ENCODE assay signal across 14 cellular contexts in the genomic region with DNA sequence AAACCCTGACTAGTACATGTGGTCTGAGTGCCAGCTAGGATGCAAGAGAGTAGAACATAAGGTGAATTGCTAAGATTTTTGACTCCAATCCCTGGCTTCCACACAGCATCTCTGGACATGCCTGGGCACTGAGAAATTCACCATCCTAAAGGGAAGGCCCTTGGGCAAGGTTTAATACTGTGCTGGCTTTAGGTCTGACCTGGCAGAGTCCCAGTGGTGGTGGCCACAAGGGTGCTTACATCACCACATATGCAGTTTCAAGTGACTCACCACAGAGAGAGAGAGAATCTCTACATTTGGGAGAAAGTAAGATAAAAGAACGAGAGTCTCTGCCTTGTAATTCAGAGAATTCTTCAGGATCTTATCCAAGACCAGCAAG.
DNase-seq lines count a peak whose midpoint lies in the region; ATAC-seq, FAIRE-seq and TF ChIP-seq lines count a peak whose summit lies in the region.
"Had no signal": no experiment of that assay in that cellular context is flagged by ENCODE, and none has a peak within 500 bp of the region (broad histone marks: within the 10 kb centered on the region; RNA-seq: fewer than 3 reads in every experiment).

No MANE protein-coding gene starts in this region.

- DNase-seq in A172 (ENCODE audit: low spot score): peak; percentile 78
- DNase-seq in HT1080 (ENCODE audit: low read depth): peak; percentile 86
- DNase-seq in T1000 (lab: John Stamatoyannopoulos, UW): peak; percentile 78
- peak; percentile 25 for DNase-seq in fibroblast of the aortic adventitia (ENCODE audit: low read depth)
- no peak for DNase-seq in D721Med (ENCODE audit: insufficient read length, low spot score)
- DNase-seq in T-helper 1 cell: no peak
- DNase-seq in anterior cingulate cortex (lab: John Stamatoyannopoulos, UW): no peak
- DNase-seq: 8988T, head of caudate nucleus, left ventricle myocardium inferior, NCI-H2227 treated with DMSO at 0.1 percent for 48 hours, small intestine, thyroid gland had no signal

- no peaks in the 10 kb centered on the region for H3K27me3 Mint-ChIP-seq in stimulated activated memory B cell treated with anti-CD40 and anti-IgM and Interleukin-4, amounts not matched to agents 10 μg/mL and 1 μg/mL and 100 μg/mL, for 72 hours

- H3K27ac Mint-ChIP-seq in stimulated activated memory B cell treated with anti-CD40 and anti-IgM and Interleukin-4, amounts not matched to agents 10 μg/mL and 1 μg/mL and 100 μg/mL, for 72 hours: no peak overlapping the region

- H3K4me1 Mint-ChIP-seq in stimulated activated memory B cell treated with anti-CD40 and anti-IgM and Interleukin-4, amounts not matched to agents 10 μg/mL and 1 μg/mL and 100 μg/mL, for 72 hours: no peaks in the 10 kb centered on the region

- TF ChIP-seq CTCF in fibroblast of the aortic adventitia (IDR thresholded peaks at IDR 0.05; ENCODE audit: insufficient read depth, low read length) (no peak), D721Med (IDR thresholded peaks at IDR 0.05; ENCODE audit: insufficient read depth, missing control alignments) (no peak)

- no peak for FAIRE-seq in D721Med (lab: Jason Lieb, UNC)
- FAIRE-seq: small intestine had no signal

- ATAC-seq in stimulated activated memory B cell treated with anti-CD40 and anti-IgM and Interleukin-4, amounts not matched to agents 10 μg/mL and 1 μg/mL and 100 μg/mL, for 72 hours: no peak

- H3K9me3 Mint-ChIP-seq in stimulated activated memory B cell treated with anti-CD40 and anti-IgM and Interleukin-4, amounts not matched to agents 10 μg/mL and 1 μg/mL and 100 μg/mL, for 72 hours: peaks cover 6% of the 10 kb centered on the region

- H3K36me3 Mint-ChIP-seq in stimulated activated memory B cell treated with anti-CD40 and anti-IgM and Interleukin-4, amounts not matched to agents 10 μg/mL and 1 μg/mL and 100 μg/mL, for 72 hours: no peaks in the 10 kb centered on the region

- no peak overlapping the region for H3K4me3 Mint-ChIP-seq in stimulated activated memory B cell treated with anti-CD40 and anti-IgM and Interleukin-4, amounts not matched to agents 10 μg/mL and 1 μg/mL and 100 μg/mL, for 72 hours

- no peak overlapping the region for H3K4me3 ChIP-seq in fibroblast of the aortic adventitia (ENCODE audit: low read depth, low read length)
- H3K4me3 ChIP-seq: left ventricle myocardium inferior, thyroid gland had no signal

Comparison
In these comparisons a context has a peak if more than half of its experiments do, and no peak if none do; other contexts are left out.
1. DNase-seq: peak in A172 (single experiment), HT1080 (single experiment), T1000 (single experiment) and fibroblast of the aortic adventitia (single experiment); none in D721Med (single experiment), T-helper 1 cell (0 of 5) and anterior cingulate cortex (0 of 58).